9 cellular contexts compared by ENCODE assay signal in the genomic region with DNA sequence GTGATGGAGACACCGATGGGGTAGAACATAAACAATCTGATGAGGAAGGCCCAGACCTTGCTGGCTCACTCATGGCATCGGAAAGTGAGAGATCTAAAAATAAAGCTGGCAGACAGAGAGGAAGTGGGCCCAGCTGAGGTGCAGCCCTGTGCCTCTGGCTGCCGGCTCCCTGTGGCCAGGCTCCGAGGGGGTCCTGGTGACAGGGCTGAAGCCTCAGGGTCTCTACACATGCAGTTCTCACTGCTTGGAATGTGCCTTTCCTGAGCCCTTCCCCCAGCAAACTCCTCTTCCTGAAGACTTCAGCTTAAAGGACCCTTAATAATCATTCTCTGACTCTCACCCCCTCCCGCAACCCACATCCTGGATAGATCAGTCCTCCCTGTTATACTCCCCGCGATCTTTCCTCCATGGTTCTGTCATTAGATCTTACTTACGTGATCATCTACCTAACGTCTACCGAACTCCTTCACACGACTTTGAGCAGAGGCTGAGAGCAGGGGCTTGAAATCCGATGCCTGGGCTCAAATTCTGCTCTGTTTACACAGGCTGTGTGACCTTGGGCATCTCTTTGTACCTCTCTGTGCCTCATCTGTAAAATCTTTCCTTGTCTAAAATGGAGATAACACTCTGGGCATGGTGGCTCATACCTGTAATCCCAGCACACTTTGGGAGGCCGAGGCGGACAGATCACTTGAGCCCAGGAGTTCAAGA. TPM values are rescaled to one million over a fixed set of nuclear protein-coding genes. Genes with fewer than 3 reads are reported as not detected.
A peak's percentile ranks its signal among the peaks of the same experiment; 100 is the strongest.
DNase-seq lines count a peak whose midpoint lies in the region; ATAC-seq and TF ChIP-seq lines count a peak whose summit lies in the region.
"Had no signal": no experiment of that assay in that cellular context is flagged by ENCODE, and none has a peak within 500 bp of the region (broad histone marks: within the 10 kb centered on the region; RNA-seq: fewer than 3 reads in every experiment).

No MANE protein-coding gene starts in this region.

- no peaks in the 10 kb centered on the region for H3K27me3 ChIP-seq in ovary

- intact Hi-C loops in left ventricle myocardium superior (cut with micrococcal nuclease) (no loop called here), ovary (cut with DNase I) (no loop called here)

- TF ChIP-seq POLR2A in GM19193 (IDR thresholded peaks at IDR 0.05; ENCODE audit: extremely low read depth, insufficient read depth, insufficient read length): peak; percentile 42
- TF ChIP-seq POLR2A in ovary (IDR thresholded peaks at IDR 0.05): no peak

- H3K27ac Mint-ChIP-seq in activated CD4-positive, alpha-beta T cell treated with anti-CD3 and anti-CD28 coated beads, Interleukin-2, amount 10 ng/mL, durations not matched to agents 7 days and 5 days: peak overlapping the region; percentile 92

- no peaks in the 10 kb centered on the region for H3K9me3 ChIP-seq in ovary

- no peak for TF ChIP-seq CTCF in ovary (IDR thresholded peaks at IDR 0.05)

- peak overlapping the region; percentile 51 for H3K4me3 Mint-ChIP-seq in activated CD4-positive, alpha-beta T cell treated with anti-CD3 and anti-CD28 coated beads, Interleukin-2, amount 10 ng/mL, durations not matched to agents 7 days and 5 days

- H3K9me3 Mint-ChIP-seq in activated CD4-positive, alpha-beta T cell treated with anti-CD3 and anti-CD28 coated beads, Interleukin-2, amount 10 ng/mL, durations not matched to agents 7 days and 5 days: no peaks in the 10 kb centered on the region

- H3K27me3 Mint-ChIP-seq in activated CD4-positive, alpha-beta T cell treated with anti-CD3 and anti-CD28 coated beads, Interleukin-2, amount 10 ng/mL, durations not matched to agents 7 days and 5 days: no peaks in the 10 kb centered on the region

- CTCF ChIA-PET in activated CD4-positive, alpha-beta T cell treated with anti-CD3 and anti-CD28 coated beads, Interleukin-2, amount 10 ng/mL, durations not matched to agents 7 days and 5 days (lab: Charles Lee): interaction anchor here (0.6 to 1.8 kb wide), 4 partner anchors 16 to 1039 kb away, joined by 3 to 14 read pairs (median 3); no protein-coding TSS in a partner anchor

- POLR2A ChIA-PET in activated CD4-positive, alpha-beta T cell treated with anti-CD3 and anti-CD28 coated beads, Interleukin-2, amount 10 ng/mL, durations not matched to agents 7 days and 5 days (lab: Charles Lee): no interaction called here

- H3K36me3 Mint-ChIP-seq in activated CD4-positive, alpha-beta T cell treated with anti-CD3 and anti-CD28 coated beads, Interleukin-2, amount 10 ng/mL, durations not matched to agents 7 days and 5 days (ENCODE audit: low read depth): no peaks in the 10 kb centered on the region

- no peak overlapping the region for H3K27ac ChIP-seq in ovary

- WGBS in ovary, 3 donors: 49 to 55% (median 52%) methylated on average over 14 of the region's 14 CpGs

- peak; percentile 46 for ATAC-seq in HG03439 (IDR thresholded peaks at IDR 0.05; ENCODE audit: unreplicated experiment)
- peak; percentile 77 for ATAC-seq in left ventricle myocardium superior

- no peak overlapping the region for H3K4me3 ChIP-seq in ovary

- no peaks in the 10 kb centered on the region for H3K4me1 ChIP-seq in ovary (ENCODE audit: insufficient read depth)

- TF ChIP-seq EP300 in ovary (IDR thresholded peaks at IDR 0.05): no peak

- DNase-seq in activated CD4-positive, alpha-beta T cell treated with anti-CD3 and anti-CD28 coated beads, Interleukin-2, amount 10 ng/mL, durations not matched to agents 7 days and 5 days: peak; percentile 76
- DNase-seq in left ventricle myocardium superior (no peak), GM03348 (ENCODE audit: low spot score) (no peak), ovary (no peak), glomerular visceral epithelial cell (ENCODE audit: extremely low spot score) (no peak)
- peak; percentile 39 for DNase-seq in stimulated activated naive CD4-positive, alpha-beta T cell treated with Interleukin-2 at 50 U/mL for 16 hours (lab: John Stamatoyannopoulos, UW)

- H3K4me1 Mint-ChIP-seq in activated CD4-positive, alpha-beta T cell treated with anti-CD3 and anti-CD28 coated beads, Interleukin-2, amount 10 ng/mL, durations not matched to agents 7 days and 5 days: peaks cover 49% of the 10 kb centered on the region

- no peaks in the 10 kb centered on the region for H3K36me3 ChIP-seq in ovary

RNA-seq across cellular contexts. Expression of a gene that starts 33.1 kb away (rescaled TPM):
- not detected for total RNA-seq in activated CD4-positive, alpha-beta T cell treated with anti-CD3 and anti-CD28 coated beads, Interleukin-2, amount 10 ng/mL, durations not matched to agents 7 days and 5 days
- 0.79 TPM for total RNA-seq in left ventricle myocardium superior
- total RNA-seq in ovary: 10 to 100 TPM in 1 of 7 donors, 1 to 10 TPM in 2, under 1 TPM in 4; 0.25 to 20.4 (median 0.62) TPM
- polyA plus RNA-seq in ovary: under 1 TPM; 0.13 to 0.15 TPM
- total RNA-seq: T-helper 2 cell treated with Interferon-gamma antibody and Interleukin-4, amounts not matched to agents 100 ng/mL and 5 ng/mL, for 36 hours had no signal

RNA-seq across cellular contexts. Expression of a gene that starts 54.5 kb away (rescaled TPM):
- 10 to 100 TPM; 16.8 to 20.1 TPM for total RNA-seq in activated CD4-positive, alpha-beta T cell treated with anti-CD3 and anti-CD28 coated beads, Interleukin-2, amount 10 ng/mL, durations not matched to agents 7 days and 5 days
- total RNA-seq in left ventricle myocardium superior (21.3 TPM), ovary (10 to 100 TPM in 6 of 7 donors, 1 to 10 TPM in 1; 7.4 to 18.8 (median 11.2) TPM)
- 1 to 10 TPM; 4.9 to 7.2 TPM for polyA plus RNA-seq in ovary

Comparison
In these comparisons a context has a peak if more than half of its experiments do, and no peak if none do; other contexts are left out.
1. DNase-seq: peak in activated CD4-positive, alpha-beta T cell treated with anti-CD3 and anti-CD28 coated beads, Interleukin-2, amount 10 ng/mL, durations not matched to agents 7 days and 5 days (single experiment) and stimulated activated naive CD4-positive, alpha-beta T cell treated with Interleukin-2 at 50 U/mL for 16 hours (single experiment); none in left ventricle myocardium superior (single experiment), GM03348 (single experiment), ovary (0 of 5) and glomerular visceral epithelial cell (single experiment).